Comparison of ENCODE assay signal across 14 cellular contexts in the genomic region with DNA sequence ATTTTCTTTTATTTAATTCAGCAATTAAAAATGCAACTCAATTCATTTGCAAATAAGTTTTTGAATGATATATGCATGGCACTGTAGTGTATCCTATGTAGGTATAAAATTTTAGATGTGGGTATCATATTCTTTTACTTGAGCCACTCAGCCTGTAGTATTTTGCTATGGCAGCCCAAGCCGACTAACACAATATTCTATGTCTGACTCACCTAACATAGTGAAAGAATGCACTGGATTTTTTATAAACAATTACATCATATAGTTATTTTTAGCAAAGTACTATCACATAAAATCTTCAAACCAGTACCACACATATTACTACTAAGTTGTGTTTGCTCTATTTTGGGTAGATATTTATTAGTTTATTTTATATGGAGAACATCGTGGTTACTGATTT. TPM values are rescaled to one million over a fixed set of nuclear protein-coding genes. Genes with fewer than 3 reads are reported as not detected.
DNase-seq lines count a peak whose midpoint lies in the region; ATAC-seq and TF ChIP-seq lines count a peak whose summit lies in the region.
"Had no signal": no experiment of that assay in that cellular context is flagged by ENCODE, and none has a peak within 500 bp of the region (broad histone marks: within the 10 kb centered on the region; RNA-seq: fewer than 3 reads in every experiment).

No MANE protein-coding gene starts in this region.

- no peaks in the 10 kb centered on the region for H3K27me3 Mint-ChIP-seq in natural killer cell treated with Interleukin-12 subunit alpha and Interleukin-12 subunit beta and Interleukin-15 and Interleukin-18, amount 100 ng/mL, for 72 hours
- H3K27me3 Mint-ChIP-seq: CD4-positive, CD25-positive, alpha-beta regulatory T cell had no signal

- peak; percentile 5 for DNase-seq in GM04504 (ENCODE audit: low read depth)
- DNase-seq in SJSA1 (ENCODE audit: low read depth in 1 of 2, low spot score in 2 of 2) = peak in 1 of 2 experiments; percentile 22
- peak; percentile 66 to 78 for DNase-seq in fibroblast of lung (ENCODE audit: low read depth in 2 of 2)
- DNase-seq in spleen = no peak
- no peak for DNase-seq in right lobe of liver
- no peak for DNase-seq in natural killer cell treated with Interleukin-12 subunit alpha and Interleukin-12 subunit beta and Interleukin-15 and Interleukin-18, amount 100 ng/mL, for 72 hours (ENCODE audit: low spot score)
- DNase-seq: activated CD4-positive, alpha-beta memory T cell treated with anti-CD3 and anti-CD28 coated beads for 36 hours; CD4-positive, CD25-positive, alpha-beta regulatory T cell; head of caudate nucleus; NCI-H1092 treated with DMSO at 0.1 percent for 48 hours; psoas muscle; testis had no signal

- H3K27ac ChIP-seq in SJSA1 (0 out of 2 replicates have a peak overlapping the region, but pooled peaks have one; percentile 25), fibroblast of lung (ENCODE audit: insufficient read depth, low read length) (no peak overlapping the region), spleen (no peak overlapping the region), right lobe of liver (no peak overlapping the region)
- H3K27ac ChIP-seq: psoas muscle, testis had no signal

- no peaks in the 10 kb centered on the region for H3K36me3 Mint-ChIP-seq in natural killer cell treated with Interleukin-12 subunit alpha and Interleukin-12 subunit beta and Interleukin-15 and Interleukin-18, amount 100 ng/mL, for 72 hours
- H3K36me3 Mint-ChIP-seq: activated CD4-positive, alpha-beta memory T cell treated with anti-CD3 and anti-CD28 coated beads for 36 hours; CD4-positive, CD25-positive, alpha-beta regulatory T cell had no signal

- peaks cover 7% of the 10 kb centered on the region for H3K9me3 Mint-ChIP-seq in natural killer cell treated with Interleukin-12 subunit alpha and Interleukin-12 subunit beta and Interleukin-15 and Interleukin-18, amount 100 ng/mL, for 72 hours
- H3K9me3 Mint-ChIP-seq: activated CD4-positive, alpha-beta memory T cell treated with anti-CD3 and anti-CD28 coated beads for 36 hours; activated T-helper 1 cell treated with anti-CD3 and anti-CD28 coated beads, Interleukin-12 subunit alpha, Interleukin-12 subunit beta, Interleukin-2, Interleukin-4 antibody, amounts not matched to agents 30 ng/mL and 10 ng/mL and 1 ng/mL, durations not matched to agents 14 hours and 24 hours and 36 hours had no signal

- TF ChIP-seq POLR2A in spleen (IDR thresholded peaks at IDR 0.05) (no peak), right lobe of liver (IDR thresholded peaks at IDR 0.05) (no peak)

- H3K4me3 Mint-ChIP-seq in natural killer cell treated with Interleukin-12 subunit alpha and Interleukin-12 subunit beta and Interleukin-15 and Interleukin-18, amount 100 ng/mL, for 72 hours = no peak overlapping the region
- H3K4me3 Mint-ChIP-seq: activated CD4-positive, alpha-beta memory T cell treated with anti-CD3 and anti-CD28 coated beads for 36 hours; activated T-helper 1 cell treated with anti-CD3 and anti-CD28 coated beads, Interleukin-12 subunit alpha, Interleukin-12 subunit beta, Interleukin-2, Interleukin-4 antibody, amounts not matched to agents 30 ng/mL and 10 ng/mL and 1 ng/mL, durations not matched to agents 14 hours and 24 hours and 36 hours; CD4-positive, CD25-positive, alpha-beta regulatory T cell had no signal

- H3K79me2 ChIP-seq in fibroblast of lung (ENCODE audit: control insufficient read depth, insufficient read depth, low read length) = no peaks in the 10 kb centered on the region

- no peak for ATAC-seq in right lobe of liver
- no peak for ATAC-seq in natural killer cell treated with Interleukin-12 subunit alpha and Interleukin-12 subunit beta and Interleukin-15 and Interleukin-18, amount 100 ng/mL, for 72 hours

- no peaks in the 10 kb centered on the region for H3K9me3 ChIP-seq in SJSA1 (replicated peaks)
- H3K9me3 ChIP-seq in fibroblast of lung (ENCODE audit: control insufficient read depth, insufficient read depth, low read depth, low read length) = no peaks in the 10 kb centered on the region
- no peaks in the 10 kb centered on the region for H3K9me3 ChIP-seq in skeletal muscle satellite cell (replicated peaks; ENCODE audit: low read length)
- H3K9me3 ChIP-seq in spleen = no peaks in the 10 kb centered on the region
- H3K9me3 ChIP-seq in right lobe of liver = no peaks in the 10 kb centered on the region
- H3K9me3 ChIP-seq: psoas muscle, testis had no signal

- intact Hi-C loops in spleen (cut with DNase I; ENCODE audit: low total_unique reads) = no loop called here
- intact Hi-C loops in right lobe of liver (cut with DNase I) = no loop called here

- H2AFZ ChIP-seq in fibroblast of lung (ENCODE audit: low read length) = no peak overlapping the region

- no peaks in the 10 kb centered on the region for H3K36me3 ChIP-seq in SJSA1
- H3K36me3 ChIP-seq in fibroblast of lung (ENCODE audit: control insufficient read depth, insufficient read depth, low read length) = no peaks in the 10 kb centered on the region
- H3K36me3 ChIP-seq in skeletal muscle satellite cell (ENCODE audit: insufficient read depth, low read length) = no peaks in the 10 kb centered on the region
- no peaks in the 10 kb centered on the region for H3K36me3 ChIP-seq in spleen
- H3K36me3 ChIP-seq in right lobe of liver = no peaks in the 10 kb centered on the region

- no peak overlapping the region for H3K4me3 ChIP-seq in SJSA1
- no peak overlapping the region for H3K4me3 ChIP-seq in fibroblast of lung (replicated peaks in 1 of 4; ENCODE audit: control extremely low read depth in 1 of 4, insufficient read depth in 1 of 4, low read depth in 3 of 4, low read length in 4 of 4)
- H3K4me3 ChIP-seq in skeletal muscle satellite cell (ENCODE audit: low read length) = no peak overlapping the region
- H3K4me3 ChIP-seq in spleen = no peak overlapping the region
- no peak overlapping the region for H3K4me3 ChIP-seq in right lobe of liver
- H3K4me3 ChIP-seq: psoas muscle, testis had no signal

- H3K27me3 ChIP-seq in SJSA1 (replicated peaks) (no peaks in the 10 kb centered on the region), fibroblast of lung (ENCODE audit: control insufficient read depth, insufficient read depth, low read length) (no peaks in the 10 kb centered on the region), skeletal muscle satellite cell (ENCODE audit: control insufficient read depth, insufficient read depth, low read length) (no peaks in the 10 kb centered on the region), spleen (replicated peaks in 1 of 7) (no peaks in the 10 kb centered on the region), right lobe of liver (no peaks in the 10 kb centered on the region)
- H3K27me3 ChIP-seq: testis had no signal

- peaks cover 4% of the 10 kb centered on the region; the same call in 1 of the 2 replicates for H3K4me1 ChIP-seq in SJSA1 (replicated peaks)
- H3K4me1 ChIP-seq in fibroblast of lung (ENCODE audit: control insufficient read depth, extremely low read depth, insufficient read depth, low read length) = no peaks in the 10 kb centered on the region
- H3K4me1 ChIP-seq in skeletal muscle satellite cell (ENCODE audit: control insufficient read depth, insufficient read depth, low read length) = peaks cover 5% of the 10 kb centered on the region
- no peaks in the 10 kb centered on the region for H3K4me1 ChIP-seq in spleen
- H3K4me1 ChIP-seq in right lobe of liver = no peaks in the 10 kb centered on the region
- H3K4me1 ChIP-seq: psoas muscle, testis had no signal

- 78 to 93% (median 86%) methylated on average over 2 of the region's 2 CpGs for WGBS in spleen, 5 donors
- WGBS in right lobe of liver (ENCODE audit: insufficient coverage, low coverage, low lambda C conversion rate, missing lambda C conversion rate) = 60% methylated on average over 2 of the region's 2 CpGs

- no peak overlapping the region for H3K27ac Mint-ChIP-seq in natural killer cell treated with Interleukin-12 subunit alpha and Interleukin-12 subunit beta and Interleukin-15 and Interleukin-18, amount 100 ng/mL, for 72 hours
- H3K27ac Mint-ChIP-seq: activated CD4-positive, alpha-beta memory T cell treated with anti-CD3 and anti-CD28 coated beads for 36 hours; activated T-helper 1 cell treated with anti-CD3 and anti-CD28 coated beads, Interleukin-12 subunit alpha, Interleukin-12 subunit beta, Interleukin-2, Interleukin-4 antibody, amounts not matched to agents 30 ng/mL and 10 ng/mL and 1 ng/mL, durations not matched to agents 14 hours and 24 hours and 36 hours; CD4-positive, CD25-positive, alpha-beta regulatory T cell had no signal

- H3K9ac ChIP-seq in fibroblast of lung (ENCODE audit: insufficient read depth, low read length) = no peak overlapping the region
- H3K9ac ChIP-seq in skeletal muscle satellite cell (ENCODE audit: low read depth, low read length) = peak overlapping the region; percentile 6

- H4K20me1 ChIP-seq in fibroblast of lung (ENCODE audit: control insufficient read depth, extremely low read depth, insufficient read depth, low read length) = no peaks in the 10 kb centered on the region

- TF ChIP-seq CTCF in fibroblast of lung (conservative IDR thresholded peaks at IDR 0.05 in 1 of 2, IDR thresholded peaks at IDR 0.05 in 1 of 2; ENCODE audit: low read depth in 1 of 2, low read length in 2 of 2) (no peak), spleen (IDR thresholded peaks at IDR 0.05 in 8 of 11, conservative IDR thresholded peaks at IDR 0.05 in 3 of 11) (no peak), right lobe of liver (IDR thresholded peaks at IDR 0.05) (no peak)

- no peaks in the 10 kb centered on the region for H3K4me1 Mint-ChIP-seq in natural killer cell treated with Interleukin-12 subunit alpha and Interleukin-12 subunit beta and Interleukin-15 and Interleukin-18, amount 100 ng/mL, for 72 hours (ENCODE audit: low read depth in 2 of 2)
- H3K4me1 Mint-ChIP-seq: CD4-positive, CD25-positive, alpha-beta regulatory T cell had no signal

- no peak overlapping the region for H3K4me2 ChIP-seq in fibroblast of lung (ENCODE audit: extremely low read depth, insufficient read depth, low read length)
- H3K4me2 ChIP-seq in skeletal muscle satellite cell (ENCODE audit: low read length) = no peak overlapping the region

RNA-seq across cellular contexts. Expression of a gene that starts 21.9 kb away (rescaled TPM):
- total RNA-seq in SJSA1 (2014; rRNA removed; shearing (Covaris generic)) = not detected in 2 replicates
- total RNA-seq in fibroblast of lung (under 0.01 and 0.50 TPM in 2 replicates), spleen (not detected), right lobe of liver (under 1 TPM in 1 of 6 experiments, not detected in 5; 0.24 TPM)
- polyA plus RNA-seq in fibroblast of lung (0.15 and 0.61 TPM in 2 replicates), spleen (not detected)
- 0.07 and 0.28 TPM in 2 replicates for polyA plus RNA-seq in fibroblast of lung (2012)
- not detected in 2 replicates for polyA minus RNA-seq in fibroblast of lung (ENCODE audit: low replicate concordance)
- under 0.01 TPM in 1 of 2 replicates, not detected in the other for total RNA-seq in skeletal muscle satellite cell (2012; rRNA removed)
- not detected for total RNA-seq in natural killer cell treated with Interleukin-12 subunit alpha and Interleukin-12 subunit beta and Interleukin-15 and Interleukin-18, amount 100 ng/mL, for 72 hours
- total RNA-seq: activated CD4-positive, alpha-beta memory T cell treated with anti-CD3 and anti-CD28 coated beads for 36 hours; activated T-helper 1 cell treated with anti-CD3 and anti-CD28 coated beads, Interleukin-12 subunit alpha, Interleukin-12 subunit beta, Interleukin-2, Interleukin-4 antibody, amounts not matched to agents 30 ng/mL and 10 ng/mL and 1 ng/mL, durations not matched to agents 14 hours and 24 hours and 36 hours; CD4-positive, CD25-positive, alpha-beta regulatory T cell; psoas muscle had no signal
- polyA plus RNA-seq: CD4-positive, CD25-positive, alpha-beta regulatory T cell had no signal

Comparison
In these comparisons a context has a peak if more than half of its experiments do, and no peak if none do; other contexts are left out.
1. DNase-seq: peak in GM04504 (single experiment) and fibroblast of lung (2 of 2); none in spleen (single experiment), right lobe of liver (0 of 3) and natural killer cell treated with Interleukin-12 subunit alpha and Interleukin-12 subunit beta and Interleukin-15 and Interleukin-18, amount 100 ng/mL, for 72 hours (single experiment).